In genomic region chr2:219279916-219280516, GRCh38 we compare ENCODE assay signal across 9 cellular contexts. TPM values are rescaled to one million over a fixed set of nuclear protein-coding genes. Genes with fewer than 3 reads are reported as not detected.
DNase-seq lines count a peak whose midpoint lies in the region; ATAC-seq, FAIRE-seq and TF ChIP-seq lines count a peak whose summit lies in the region.
"Had no signal": no experiment of that assay in that cellular context is flagged by ENCODE, and none has a peak within 500 bp of the region (broad histone marks: within the 10 kb centered on the region; RNA-seq: fewer than 3 reads in every experiment).

No MANE protein-coding gene starts in this region.

- TF ChIP-seq CTCF in MM.1S (IDR thresholded peaks at IDR 0.05; ENCODE audit: low read length) (peak; percentile 42), D721Med (IDR thresholded peaks at IDR 0.05; ENCODE audit: insufficient read depth, missing control alignments) (no peak)

- peak overlapping the region; percentile 99 to 100 (median 100) for H3K27ac Mint-ChIP-seq in CD4-positive, CD25-positive, alpha-beta regulatory T cell

- H3K9me2 ChIP-seq in MM.1S (replicated peaks; ENCODE audit: insufficient read depth, low read length), result no peaks in the 10 kb centered on the region

- H3K23ac ChIP-seq in neuronal stem cell (ENCODE audit: low read depth, low read length, poor library complexity), result peak overlapping the region; percentile 15

- H3K4me2 ChIP-seq in MM.1S (ENCODE audit: low read depth, low read length) (peak overlapping the region; percentile 58), neuronal stem cell (ENCODE audit: insufficient read depth, low read length, poor library complexity, severe bottlenecking) (peak overlapping the region; percentile 97)

- FAIRE-seq in D721Med (lab: Jason Lieb, UNC), result no peak

- no peaks in the 10 kb centered on the region for H3K9me3 ChIP-seq in CD4-positive, CD25-positive, alpha-beta regulatory T cell (ENCODE audit: control insufficient read depth in 2 of 2, low read length in 2 of 2)
- H3K9me3 ChIP-seq in MM.1S (replicated peaks; ENCODE audit: insufficient read depth, low read length) (no peaks in the 10 kb centered on the region), endocrine pancreas (ENCODE audit: control insufficient read depth, low read length) (no peaks in the 10 kb centered on the region), neuronal stem cell (replicated peaks in 1 of 2; ENCODE audit: control insufficient read depth in 2 of 2, insufficient read depth in 1 of 2, low read depth in 1 of 2, low read length in 2 of 2) (no peaks in the 10 kb centered on the region)

- H3K9ac ChIP-seq in MM.1S (ENCODE audit: low read length) (peak overlapping the region; percentile 96), endocrine pancreas (ENCODE audit: control insufficient read depth, insufficient read depth, low read length) (peak overlapping the region; percentile 48), neuronal stem cell (ENCODE audit: low read depth, low read length, poor library complexity) (peak overlapping the region; percentile 74)

- H3K36me3 ChIP-seq in CD4-positive, CD25-positive, alpha-beta regulatory T cell (ENCODE audit: control insufficient read depth, insufficient read depth, low read length), result peaks cover 47% of the 10 kb centered on the region
- no peaks in the 10 kb centered on the region for H3K36me3 ChIP-seq in MM.1S (replicated peaks; ENCODE audit: insufficient read depth, low read length)
- no peaks in the 10 kb centered on the region for H3K36me3 ChIP-seq in endocrine pancreas (ENCODE audit: control insufficient read depth, insufficient read depth, low read length)
- peaks cover 20 to 39% of the 10 kb centered on the region in 2 donors for H3K36me3 ChIP-seq in neuronal stem cell (replicated peaks in 1 of 2; ENCODE audit: control insufficient read depth in 2 of 2, insufficient read depth in 2 of 2, low read length in 2 of 2)

- peaks cover 25% of the 10 kb centered on the region for H3K36me3 Mint-ChIP-seq in CD4-positive, CD25-positive, alpha-beta regulatory T cell

- peak overlapping the region; percentile 60 for H2AK5ac ChIP-seq in neuronal stem cell (ENCODE audit: low read depth, low read length)

- H2BK12ac ChIP-seq in neuronal stem cell (ENCODE audit: low read length), result no peak overlapping the region

- H2BK5ac ChIP-seq in neuronal stem cell (ENCODE audit: low read length), result peak overlapping the region; percentile 90

- no peaks in the 10 kb centered on the region for H4K20me1 ChIP-seq in MM.1S (ENCODE audit: insufficient read depth, low read length)

- H3K4me3 Mint-ChIP-seq in CD4-positive, CD25-positive, alpha-beta regulatory T cell, result peak overlapping the region; percentile 91 to 98 (median 95)

- H3K4me3 ChIP-seq in CD4-positive, CD25-positive, alpha-beta regulatory T cell (ENCODE audit: low read depth, low read length), result peak overlapping the region; percentile 72
- H3K4me3 ChIP-seq in MM.1S (ENCODE audit: low read length), result peak overlapping the region; percentile 67
- H3K4me3 ChIP-seq in endocrine pancreas (ENCODE audit: control insufficient read depth, insufficient read depth, low read length), result peak overlapping the region; percentile 51
- H3K4me3 ChIP-seq in neuronal stem cell (ENCODE audit: low read length in 2 of 2), result peak overlapping the region; percentile 62 to 78

- H3K79me2 ChIP-seq in MM.1S (ENCODE audit: low read length), result peaks cover 10% of the 10 kb centered on the region

- H3K4me1 Mint-ChIP-seq in CD4-positive, CD25-positive, alpha-beta regulatory T cell, result peaks cover 22 to 64% (median 29%) of the 10 kb centered on the region in 4 donors

- no peak overlapping the region for H3K4ac ChIP-seq in neuronal stem cell (ENCODE audit: low read length)

- peaks cover 9% of the 10 kb centered on the region for H3K27me3 Mint-ChIP-seq in CD4-positive, CD25-positive, alpha-beta regulatory T cell

- H3K18ac ChIP-seq in neuronal stem cell (ENCODE audit: low read length), result peak overlapping the region; percentile 90

- peaks cover under 1% of the 10 kb centered on the region for H3K79me1 ChIP-seq in neuronal stem cell (ENCODE audit: low read depth, low read length)

- no peak overlapping the region for H4K91ac ChIP-seq in neuronal stem cell (ENCODE audit: low read depth, low read length, poor library complexity)

- peaks cover 15% of the 10 kb centered on the region for H3F3A ChIP-seq in MM.1S (ENCODE audit: insufficient read depth, low read length)

- no peak for DNase-seq in CD4-positive, CD25-positive, alpha-beta regulatory T cell
- no peak for DNase-seq in MM.1S
- no peak for DNase-seq in neuronal stem cell (ENCODE audit: low spot score)
- DNase-seq in D721Med (ENCODE audit: insufficient read length, low spot score), result no peak

- peak overlapping the region; percentile 57; the same call in 1 of the 2 replicates for H2AFZ ChIP-seq in MM.1S (ENCODE audit: low read length)
- peak overlapping the region; percentile 96 for H2AFZ ChIP-seq in neuronal stem cell (ENCODE audit: low read length)

- H2BK120ac ChIP-seq in neuronal stem cell (ENCODE audit: low read depth, low read length), result no peak overlapping the region

- H3K27ac ChIP-seq in CD4-positive, CD25-positive, alpha-beta regulatory T cell (ENCODE audit: insufficient read depth, low read length, poor library complexity, severe bottlenecking), result peak overlapping the region; percentile 99
- H3K27ac ChIP-seq in MM.1S (ENCODE audit: low read length), result peak overlapping the region; percentile 88
- no peak overlapping the region for H3K27ac ChIP-seq in neuronal stem cell (replicated peaks; ENCODE audit: low read length)

- WGBS in neuronal stem cell (ENCODE audit: extremely low coverage in 2 of 2, insufficient read length in 2 of 2, insufficient replicate concordance in 1 of 2), 2 donors, result no CpG with 5 or more reads among the region's 12 CpGs

- no peak overlapping the region for H3K14ac ChIP-seq in neuronal stem cell (ENCODE audit: low read length)

- H3K9me3 Mint-ChIP-seq in CD4-positive, CD25-positive, alpha-beta regulatory T cell, result peaks cover 0 to 2% (median 0%) of the 10 kb centered on the region in 7 donors

- no peak for ATAC-seq in CD4-positive, CD25-positive, alpha-beta regulatory T cell (ENCODE audit: low read depth in 2 of 2)
- ATAC-seq in GM21526 (IDR thresholded peaks at IDR 0.05; ENCODE audit: low FRiP score, unreplicated experiment), result no peak
- ATAC-seq in HG03135 (IDR thresholded peaks at IDR 0.05; ENCODE audit: unreplicated experiment), result no peak
- no peak for ATAC-seq in HG02571 (IDR thresholded peaks at IDR 0.05; ENCODE audit: unreplicated experiment)

- no peaks in the 10 kb centered on the region for H3K27me3 ChIP-seq in CD4-positive, CD25-positive, alpha-beta regulatory T cell (ENCODE audit: control insufficient read depth, insufficient read depth, low read length)
- H3K27me3 ChIP-seq in MM.1S (replicated peaks; ENCODE audit: insufficient read depth, low read length) (no peaks in the 10 kb centered on the region), endocrine pancreas (ENCODE audit: control insufficient read depth, insufficient read depth, low read length) (no peaks in the 10 kb centered on the region), neuronal stem cell (ENCODE audit: control insufficient read depth in 3 of 3, insufficient read depth in 3 of 3, low read depth in 1 of 3, low read length in 3 of 3) (peaks cover 0 to 8% (median 3%) of the 10 kb centered on the region in 3 experiments)

- H3K4me1 ChIP-seq in CD4-positive, CD25-positive, alpha-beta regulatory T cell (ENCODE audit: control insufficient read depth, insufficient read depth, low read length, poor library complexity, severe bottlenecking), result peaks cover 31% of the 10 kb centered on the region
- H3K4me1 ChIP-seq in MM.1S (ENCODE audit: low read length) (peaks cover 21% of the 10 kb centered on the region), endocrine pancreas (ENCODE audit: control insufficient read depth, insufficient read depth, low read length) (peaks cover 7% of the 10 kb centered on the region), neuronal stem cell (ENCODE audit: control insufficient read depth in 2 of 2, insufficient read depth in 1 of 2, low read depth in 1 of 2, low read length in 2 of 2) (peaks cover 15 to 18% of the 10 kb centered on the region in 2 donors)

- H4K8ac ChIP-seq in neuronal stem cell (ENCODE audit: low read depth, low read length), result no peak overlapping the region

- H2BK15ac ChIP-seq in neuronal stem cell (ENCODE audit: low read length), result peak overlapping the region; percentile 78

RNA-seq across cellular contexts. Expression of gene DNAJB2, which starts 0.8 kb away (rescaled TPM):
- 133 TPM for total RNA-seq in CD4-positive, CD25-positive, alpha-beta regulatory T cell
- polyA plus RNA-seq in CD4-positive, CD25-positive, alpha-beta regulatory T cell, result 1 to 10 TPM; 6.0 to 7.3 (median 6.2) TPM
- 39.6 TPM for polyA plus RNA-seq in neuronal stem cell (2013, experiment 1 of 2)
- polyA plus RNA-seq in neuronal stem cell (2013, experiment 2 of 2), result 39.1 TPM

RNA-seq across cellular contexts. Expression of gene TUBA4A, which starts 26.3 kb away (rescaled TPM):
- 245 TPM for total RNA-seq in CD4-positive, CD25-positive, alpha-beta regulatory T cell
- polyA plus RNA-seq in CD4-positive, CD25-positive, alpha-beta regulatory T cell, result 100 to 1,000 TPM; 217 to 323 (median 270) TPM
- polyA plus RNA-seq in neuronal stem cell (2013, experiment 1 of 2), result 0.42 TPM
- polyA plus RNA-seq in neuronal stem cell (2013, experiment 2 of 2), result 0.78 TPM

RNA-seq across cellular contexts. Expression of gene TUBA4B, which starts 27.0 kb away (rescaled TPM):
- not detected for total RNA-seq in CD4-positive, CD25-positive, alpha-beta regulatory T cell
- polyA plus RNA-seq in CD4-positive, CD25-positive, alpha-beta regulatory T cell, result not detected
- not detected for polyA plus RNA-seq in neuronal stem cell (2013, experiment 1 of 2)
- polyA plus RNA-seq in neuronal stem cell (2013, experiment 2 of 2), result not detected
- total RNA-seq: glomerular endothelial cell had no signal

RNA-seq across cellular contexts. Expression of gene PTPRN, which starts 29.2 kb away (rescaled TPM):
- not detected for total RNA-seq in CD4-positive, CD25-positive, alpha-beta regulatory T cell
- under 1 TPM in 1 of 4 donors, not detected in 3; 0.28 TPM for polyA plus RNA-seq in CD4-positive, CD25-positive, alpha-beta regulatory T cell
- polyA plus RNA-seq in neuronal stem cell (2013, experiment 1 of 2), result 0.36 TPM
- 0.47 TPM for polyA plus RNA-seq in neuronal stem cell (2013, experiment 2 of 2)

RNA-seq across cellular contexts. Expression of gene STK16, which starts 34.7 kb away (rescaled TPM):
- 21.9 TPM for total RNA-seq in CD4-positive, CD25-positive, alpha-beta regulatory T cell
- polyA plus RNA-seq in CD4-positive, CD25-positive, alpha-beta regulatory T cell, result 10 to 100 TPM; 14.8 to 26.1 (median 19.1) TPM
- polyA plus RNA-seq in neuronal stem cell (2013, experiment 1 of 2), result 19.8 TPM
- 20.4 TPM for polyA plus RNA-seq in neuronal stem cell (2013, experiment 2 of 2)
